In the genomic region with DNA sequence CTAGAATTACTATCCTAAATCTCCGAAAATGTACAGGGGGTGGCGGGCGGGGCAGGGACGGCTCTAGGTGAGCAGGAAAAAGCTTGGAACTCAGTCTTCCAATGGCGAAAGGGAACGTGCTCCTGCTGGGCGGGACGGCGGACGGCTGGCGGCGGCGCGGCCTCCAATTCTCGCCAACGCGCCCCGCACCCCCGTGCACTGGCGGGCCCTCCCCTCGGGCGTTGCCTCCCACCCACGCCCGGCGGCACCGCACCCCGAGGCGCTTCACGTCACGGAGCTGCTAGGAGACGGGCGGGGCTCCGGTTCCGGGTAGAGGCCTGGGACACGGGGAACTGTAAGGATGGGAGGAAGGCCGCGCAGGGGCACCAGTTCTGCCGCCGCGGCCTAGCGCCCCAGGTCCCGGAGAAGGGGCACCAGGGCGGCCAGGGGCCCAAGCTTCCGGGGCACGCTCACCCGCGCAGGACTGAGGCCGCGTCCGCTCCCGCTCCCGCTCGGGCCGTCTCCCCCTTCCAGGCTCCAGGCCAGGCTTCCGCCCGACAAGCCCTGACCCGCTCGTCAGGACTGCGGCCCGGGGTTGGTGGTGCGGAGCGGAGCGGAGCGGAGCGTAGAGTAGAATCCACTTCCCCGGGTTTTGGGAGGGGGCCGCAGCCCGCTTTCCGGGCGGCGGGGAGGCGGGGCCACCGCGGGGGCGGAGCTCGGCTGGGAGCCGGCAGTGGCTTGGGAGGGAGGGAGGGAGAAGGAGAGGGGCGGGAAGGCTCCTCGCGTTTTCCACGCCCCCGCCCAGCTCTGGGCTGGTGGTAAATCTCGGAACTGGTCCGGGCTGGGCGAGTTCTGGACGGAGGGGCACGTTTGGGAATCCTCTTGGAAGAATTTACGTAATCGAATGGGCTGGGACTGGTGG, we compare ENCODE assay signal across 8 cellular contexts. TPM values are rescaled to one million over a fixed set of nuclear protein-coding genes. Genes with fewer than 3 reads are reported as not detected.
DNase-seq lines count a peak whose midpoint lies in the region; ATAC-seq and TF ChIP-seq lines count a peak whose summit lies in the region.

A gene (minus strand): TSS at position 594 of the 901 bp plus-strand sequence. CDS start 3,167 bp downstream, outside the sequence.

- H3K27me3 ChIP-seq in PC-3 (ENCODE audit: low read length) = no peaks in the 10 kb centered on the region
- no peaks in the 10 kb centered on the region for H3K27me3 ChIP-seq in mucosa of rectum (ENCODE audit: control insufficient read depth in 2 of 2, insufficient read depth in 2 of 2, low read length in 2 of 2)

- TF ChIP-seq CTCF in PC-3 (conservative IDR thresholded peaks at IDR 0.05; ENCODE audit: low read depth, low read length) (no peak), epithelial cell of proximal tubule (conservative IDR thresholded peaks at IDR 0.05; ENCODE audit: low read depth, low read length) (no peak)

- TF ChIP-seq EP300 in Ishikawa (IDR thresholded peaks at IDR 0.05; ENCODE audit: borderline replicate concordance) = peak; percentile 44; the same call in 1 of the 2 replicates

- H2AFZ ChIP-seq in PC-3 (ENCODE audit: low read length) = peak within 1 kb of the TSS; percentile 94

- H3F3A ChIP-seq in PC-3 (ENCODE audit: low read length, unreplicated experiment) = no peaks in the 10 kb centered on the region

- H3K9ac ChIP-seq in PC-3 (ENCODE audit: low read length) (peak within 1 kb of the TSS; percentile 98), mucosa of rectum (ENCODE audit: low read depth in 1 of 2, low read length in 2 of 2) (peak within 1 kb of the TSS; percentile 88 to 94)

- H3K4me2 ChIP-seq in PC-3 (ENCODE audit: low read length) = peak within 1 kb of the TSS; percentile 98

- BruUV-seq in PC-3 (replicated peaks; lab: Mats Ljungman, UMichigan) = no TSS peak

- H3K4me3 ChIP-seq in PC-3 (ENCODE audit: low read length) (peak within 1 kb of the TSS; percentile 86), epithelial cell of proximal tubule (ENCODE audit: low read depth, low read length) (peak within 1 kb of the TSS; percentile 70), mucosa of rectum (ENCODE audit: low read length in 2 of 2) (peak within 1 kb of the TSS; percentile 78 to 85)

- H3K36me3 ChIP-seq in PC-3 (ENCODE audit: low read depth, low read length) (no peaks in the 10 kb centered on the region; the same call in 1 of the 2 replicates), mucosa of rectum (ENCODE audit: control insufficient read depth in 2 of 2, insufficient read depth in 2 of 2, low read length in 2 of 2) (peaks cover 2 to 6% of the 10 kb centered on the region in 2 donors)

- H3K9me3 ChIP-seq in PC-3 (ENCODE audit: low read length) (no peaks in the 10 kb centered on the region), mucosa of rectum (ENCODE audit: control insufficient read depth in 2 of 2, low read length in 2 of 2) (no peaks in the 10 kb centered on the region)

- no peaks in the 10 kb centered on the region for H4K20me1 ChIP-seq in PC-3 (ENCODE audit: low read length)

- peak; percentile 93 for DNase-seq in DMS114 treated with DMSO at 0.1 percent for 48 hours (lab: John Stamatoyannopoulos, UW; ENCODE audit: unreplicated experiment)
- DNase-seq in PC-3 = peak; percentile 100
- peak; percentile 94 for DNase-seq in activated T-cell treated with anti-CD3 and anti-CD28 coated beads for 48 hours (ENCODE audit: low read depth)
- peak; percentile 68 for DNase-seq in epithelial cell of proximal tubule (ENCODE audit: low read depth)
- peak; percentile 94 for DNase-seq in stimulated activated CD8-positive, alpha-beta memory T cell treated with anti-CD3 and anti-CD28 coated beads, Interleukin-4, amount 100 ng/mL, for 48 hours

- CTCF ChIA-PET in PC-3 (lab: Charles Lee) = interaction anchor here (0.6 to 2.5 kb wide), 7 partner anchors 10 to 444 kb away, joined by 3 to 19 read pairs (median 5); no protein-coding TSS in a partner anchor

- H3K27ac ChIP-seq in PC-3 (ENCODE audit: low read length) (peak within 1 kb of the TSS; percentile 97), mucosa of rectum (ENCODE audit: low read depth in 2 of 2, low read length in 2 of 2) (peak within 1 kb of the TSS; percentile 98 to 100)

- H3K4me1 ChIP-seq in PC-3 (ENCODE audit: insufficient read depth, low read length) (peaks cover 28% of the 10 kb centered on the region), mucosa of rectum (ENCODE audit: control insufficient read depth in 2 of 2, insufficient read depth in 2 of 2, low read length in 2 of 2) (peaks cover 5 to 12% of the 10 kb centered on the region in 2 donors)

- ATAC-seq in GM21576 (IDR thresholded peaks at IDR 0.05; ENCODE audit: unreplicated experiment) (peak; percentile 83), PC-3 (peak; percentile 76)

- no peak; the same call in 1 of the 2 replicates for TF ChIP-seq RAD21 in Ishikawa (IDR thresholded peaks at IDR 0.05; ENCODE audit: low read depth)

- no peaks in the 10 kb centered on the region for H3K9me2 ChIP-seq in PC-3 (replicated peaks; ENCODE audit: low read length)

- H3K79me2 ChIP-seq in PC-3 (ENCODE audit: low read length) = peaks cover 16% of the 10 kb centered on the region

- intact Hi-C loops in PC-3 (cut with micrococcal nuclease) = loop anchor here (1.0 to 5.0 kb wide), 5 partner anchors 29 to 133 kb away; a partner anchor contains a TSS

- POLR2A ChIA-PET in PC-3 (lab: Charles Lee; ENCODE audit: unreplicated experiment) = interaction anchor here (0.5 to 1.6 kb wide), 16 partner anchors 11 to 882 kb away, joined by 3 to 22 read pairs (median 4); a partner anchor contains a TSS

TF ChIP-seq in Ishikawa, 13 proteins besides CTCF, POLR2A, EP300 and RAD21:
- TF ChIP-seq FOXM1 (IDR thresholded peaks at IDR 0.05; ENCODE audit: borderline replicate concordance, low read depth) = peak; percentile 30; the same call in 1 of the 2 replicates
- TF ChIP-seq TCF12 (IDR thresholded peaks at IDR 0.05; ENCODE audit: low read depth) = no peak
- peak; percentile 21; the same call in 1 of the 2 replicates for TF ChIP-seq YY1 (IDR thresholded peaks at IDR 0.05; ENCODE audit: low read depth)
- TF ChIP-seq CEBPB (IDR thresholded peaks at IDR 0.05) = peak; percentile 82
- peak; percentile 99 for TF ChIP-seq EGR1 (IDR thresholded peaks at IDR 0.05)
- TF ChIP-seq, protein P1, sequence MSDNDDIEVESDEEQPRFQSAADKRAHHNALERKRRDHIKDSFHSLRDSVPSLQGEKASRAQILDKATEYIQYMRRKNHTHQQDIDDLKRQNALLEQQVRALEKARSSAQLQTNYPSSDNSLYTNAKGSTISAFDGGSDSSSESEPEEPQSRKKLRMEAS (IDR thresholded peaks at IDR 0.05) = peak; percentile 75
- TF ChIP-seq CREB1 (IDR thresholded peaks at IDR 0.05; ENCODE audit: low read depth) = peak; percentile 58; the same call in 1 of the 2 replicates
- peak; percentile 66 for TF ChIP-seq TAF1 (IDR thresholded peaks at IDR 0.05; ENCODE audit: low read depth)
- TF ChIP-seq ZBTB7A (IDR thresholded peaks at IDR 0.05; ENCODE audit: low read depth) = peak; percentile 34; the same call in 1 of the 2 replicates
- TF ChIP-seq, protein P2, sequence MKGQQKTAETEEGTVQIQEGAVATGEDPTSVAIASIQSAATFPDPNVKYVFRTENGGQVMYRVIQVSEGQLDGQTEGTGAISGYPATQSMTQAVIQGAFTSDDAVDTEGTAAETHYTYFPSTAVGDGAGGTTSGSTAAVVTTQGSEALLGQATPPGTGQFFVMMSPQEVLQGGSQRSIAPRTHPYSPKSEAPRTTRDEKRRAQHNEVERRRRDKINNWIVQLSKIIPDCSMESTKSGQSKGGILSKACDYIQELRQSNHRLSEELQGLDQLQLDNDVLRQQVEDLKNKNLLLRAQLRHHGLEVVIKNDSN (IDR thresholded peaks at IDR 0.05) = no peak
- TF ChIP-seq TEAD4 (IDR thresholded peaks at IDR 0.05) = 0 out of 2 replicates have a peak, but pooled peaks have one; percentile 17
- peak; percentile 28; the same call in 1 of the 2 replicates for TF ChIP-seq NFIC (IDR thresholded peaks at IDR 0.05)
- TF ChIP-seq, protein P3, sequence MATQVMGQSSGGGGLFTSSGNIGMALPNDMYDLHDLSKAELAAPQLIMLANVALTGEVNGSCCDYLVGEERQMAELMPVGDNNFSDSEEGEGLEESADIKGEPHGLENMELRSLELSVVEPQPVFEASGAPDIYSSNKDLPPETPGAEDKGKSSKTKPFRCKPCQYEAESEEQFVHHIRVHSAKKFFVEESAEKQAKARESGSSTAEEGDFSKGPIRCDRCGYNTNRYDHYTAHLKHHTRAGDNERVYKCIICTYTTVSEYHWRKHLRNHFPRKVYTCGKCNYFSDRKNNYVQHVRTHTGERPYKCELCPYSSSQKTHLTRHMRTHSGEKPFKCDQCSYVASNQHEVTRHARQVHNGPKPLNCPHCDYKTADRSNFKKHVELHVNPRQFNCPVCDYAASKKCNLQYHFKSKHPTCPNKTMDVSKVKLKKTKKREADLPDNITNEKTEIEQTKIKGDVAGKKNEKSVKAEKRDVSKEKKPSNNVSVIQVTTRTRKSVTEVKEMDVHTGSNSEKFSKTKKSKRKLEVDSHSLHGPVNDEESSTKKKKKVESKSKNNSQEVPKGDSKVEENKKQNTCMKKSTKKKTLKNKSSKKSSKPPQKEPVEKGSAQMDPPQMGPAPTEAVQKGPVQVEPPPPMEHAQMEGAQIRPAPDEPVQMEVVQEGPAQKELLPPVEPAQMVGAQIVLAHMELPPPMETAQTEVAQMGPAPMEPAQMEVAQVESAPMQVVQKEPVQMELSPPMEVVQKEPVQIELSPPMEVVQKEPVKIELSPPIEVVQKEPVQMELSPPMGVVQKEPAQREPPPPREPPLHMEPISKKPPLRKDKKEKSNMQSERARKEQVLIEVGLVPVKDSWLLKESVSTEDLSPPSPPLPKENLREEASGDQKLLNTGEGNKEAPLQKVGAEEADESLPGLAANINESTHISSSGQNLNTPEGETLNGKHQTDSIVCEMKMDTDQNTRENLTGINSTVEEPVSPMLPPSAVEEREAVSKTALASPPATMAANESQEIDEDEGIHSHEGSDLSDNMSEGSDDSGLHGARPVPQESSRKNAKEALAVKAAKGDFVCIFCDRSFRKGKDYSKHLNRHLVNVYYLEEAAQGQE (IDR thresholded peaks at IDR 0.05; ENCODE audit: low read depth) = no peak

RNA-seq across cellular contexts. Expression of the gene that starts here (rescaled TPM):
- total RNA-seq in PC-3 (2014; rRNA removed) (24.6 and 29.4 TPM in 2 replicates), epithelial cell of proximal tubule (9.2 and 15.7 TPM in 2 replicates)

Comparison
In these comparisons a context has a peak if more than half of its experiments do, and no peak if none do; other contexts are left out.
1. Peak in every context shown above with its lines: DNase-seq, ATAC-seq, H3K4me3 ChIP-seq and H3K27ac ChIP-seq.